Comparison of ENCODE assay signal across 6 cellular contexts in genomic region chr18:50562258-50562657, GRCh38. TPM values are rescaled to one million over a fixed set of nuclear protein-coding genes. Genes with fewer than 3 reads are reported as not detected.
"Had no signal": no experiment of that assay in that cellular context is flagged by ENCODE, and none has a peak within 500 bp of the region (broad histone marks: within the 10 kb centered on the region; RNA-seq: fewer than 3 reads in every experiment).

No MANE protein-coding gene starts in this region.

RNA-seq across cellular contexts. Expression of gene MAPK4, which starts 2.4 kb away (rescaled TPM):
- total RNA-seq: dermis microvascular lymphatic vessel endothelial cell, glomerular endothelial cell, lung microvascular endothelial cell, mesenteric fat pad, mononuclear cell had no signal
- polyA plus RNA-seq: keratinocyte had no signal
